18 cellular contexts compared by ENCODE assay signal in the genomic region with DNA sequence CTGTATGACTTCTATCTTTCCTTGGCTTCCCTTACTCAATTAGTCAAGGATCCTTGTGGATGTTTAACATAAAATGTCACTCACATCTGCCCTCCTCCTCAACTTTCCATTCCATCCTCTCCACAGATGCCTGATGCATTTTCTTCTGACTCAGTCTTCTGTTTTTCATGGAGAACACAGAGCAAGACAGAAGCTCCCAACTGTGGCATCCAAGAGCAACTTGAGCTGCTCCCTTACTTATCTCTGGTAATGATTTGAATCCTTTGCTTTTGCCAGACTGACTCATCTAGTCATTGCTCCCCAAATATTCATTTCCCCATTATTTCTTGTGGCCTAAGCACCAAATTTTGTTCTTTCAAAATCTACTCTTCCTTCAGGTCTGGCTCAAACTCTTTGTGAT.
"Had no signal": no experiment of that assay in that cellular context is flagged by ENCODE, and none has a peak within 500 bp of the region (broad histone marks: within the 10 kb centered on the region; RNA-seq: fewer than 3 reads in every experiment).

No MANE protein-coding gene starts in this region.

- H3K9me3 ChIP-seq: heart left ventricle, left lung, lower lobe of right lung, neutrophil had no signal

- ATAC-seq: esophagus mucosa, heart left ventricle, left lung, lower lobe of right lung, sciatic nerve had no signal

- H3K4me3 ChIP-seq: heart left ventricle, left lung, lower lobe of right lung, skin epidermis had no signal

- H3K9me3 Mint-ChIP-seq: memory B cell, naive B cell, nephron progenitor cell had no signal

- H3K27me3 Mint-ChIP-seq: memory B cell, naive B cell had no signal

- DNase-seq: effector memory CD4-positive, alpha-beta T cell; heart left ventricle; hypothalamus; islet precursor cell; left lung; lower lobe of right lung; midbrain; naive B cell; nephron progenitor cell; posterior cingulate gyrus; stimulated activated CD4-positive, alpha-beta T cell treated with anti-CD3 and anti-CD28 coated beads, Interleukin-2, amount 100 ng/mL, for 48 hours; stimulated activated naive CD4-positive, alpha-beta T cell treated with Interleukin-2 at 50 U/mL for 16 hours; trophoblast cell had no signal

- H3K4me3 Mint-ChIP-seq: memory B cell, naive B cell, nephron progenitor cell had no signal

- H3K27ac Mint-ChIP-seq: memory B cell, naive B cell, nephron progenitor cell had no signal

- H3K36me3 ChIP-seq: heart left ventricle, left lung, lower lobe of right lung, neutrophil had no signal

- H3K27ac ChIP-seq: left lung, lower lobe of right lung, neutrophil, skin epidermis had no signal

- H3K4me1 ChIP-seq: left lung, lower lobe of right lung had no signal

- H3K27me3 ChIP-seq: heart left ventricle, left lung, neutrophil had no signal

- H3K4me1 Mint-ChIP-seq: memory B cell, naive B cell had no signal
